Comparison of ENCODE assay signal across 22 cellular contexts in the genomic region with DNA sequence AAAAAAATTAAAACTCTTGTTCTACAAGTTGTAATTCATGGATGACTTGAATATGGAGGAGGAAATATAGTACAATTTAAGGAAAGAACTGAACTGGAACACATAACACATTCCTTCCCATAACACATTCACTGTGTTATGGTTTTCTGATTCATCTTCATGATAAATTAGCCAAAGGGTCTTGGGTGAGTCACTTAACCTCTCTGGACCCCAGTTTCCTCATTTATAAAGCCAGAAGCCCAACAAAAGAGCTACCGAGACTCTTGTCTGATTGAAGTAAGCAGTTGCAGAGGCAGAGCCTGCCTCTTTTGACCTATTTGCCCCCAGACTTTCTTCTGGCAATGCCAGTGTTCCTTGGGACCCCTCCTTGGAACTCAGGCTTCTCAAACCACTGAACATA.
DNase-seq lines count a peak whose midpoint lies in the region; ATAC-seq, FAIRE-seq and TF ChIP-seq lines count a peak whose summit lies in the region.
"Had no signal": no experiment of that assay in that cellular context is flagged by ENCODE, and none has a peak within 500 bp of the region (broad histone marks: within the 10 kb centered on the region; RNA-seq: fewer than 3 reads in every experiment).

No MANE protein-coding gene starts in this region.

- ATAC-seq in HepG2 = no peak
- ATAC-seq in HG02798 (IDR thresholded peaks at IDR 0.05; ENCODE audit: poor library complexity, unreplicated experiment) = no peak
- ATAC-seq: GM12878, Panc1 had no signal

- H3K18ac ChIP-seq in mesenchymal stem cell (ENCODE audit: low read depth in 1 of 2, low read length in 2 of 2) = no peak overlapping the region

- no peak overlapping the region for H2BK5ac ChIP-seq in mesenchymal stem cell (ENCODE audit: low read depth, low read length, poor library complexity, severe bottlenecking)

- no peak overlapping the region for H2AK5ac ChIP-seq in mesenchymal stem cell (ENCODE audit: low read length, severe bottlenecking)

- TF ChIP-seq POLR2A in endothelial cell of umbilical vein (IDR thresholded peaks at IDR 0.05; ENCODE audit: low read depth, low read length) = no peak
- TF ChIP-seq POLR2A in HepG2 (IDR thresholded peaks at IDR 0.05; ENCODE audit: insufficient read depth in 1 of 2, low read depth in 2 of 2, low read length in 2 of 2) = no peak
- TF ChIP-seq POLR2A in sigmoid colon (IDR thresholded peaks at IDR 0.05) = no peak

- BruUV-seq in endothelial cell of umbilical vein (replicated peaks; lab: Mats Ljungman, UMichigan) = no TSS peak
- no TSS peak for BruUV-seq in HepG2 (replicated peaks; lab: Mats Ljungman, UMichigan)

- no peak overlapping the region for H3K23ac ChIP-seq in mesenchymal stem cell (ENCODE audit: low read length in 2 of 2)

- no peaks in the 10 kb centered on the region for H3K9me1 ChIP-seq in endothelial cell of umbilical vein (replicated peaks; ENCODE audit: control insufficient read depth, extremely low read depth, insufficient read depth, low read length)

- FAIRE-seq in endothelial cell of umbilical vein (lab: Jason Lieb, UNC) (peak; percentile 94), HepG2 (lab: Jason Lieb, UNC) (no peak)
- FAIRE-seq: D721Med, GM12878, HTR-8/SVneo had no signal

- no peak overlapping the region for H2BK15ac ChIP-seq in mesenchymal stem cell (ENCODE audit: low read depth, poor library complexity, severe bottlenecking)

- no peak for TF ChIP-seq RAD21 in HepG2 (CRISPR knock-in tag; IDR thresholded peaks at IDR 0.05)

- H4K8ac ChIP-seq in mesenchymal stem cell (ENCODE audit: low read length) = no peak overlapping the region

- peaks cover 10% of the 10 kb centered on the region for H3K4me1 ChIP-seq in endothelial cell of umbilical vein (ENCODE audit: control insufficient read depth, extremely low read depth, insufficient read depth, low read length)
- peaks cover 1% of the 10 kb centered on the region for H3K4me1 ChIP-seq in mesenchymal stem cell (ENCODE audit: control insufficient read depth, insufficient read depth, low read depth, low read length)
- no peaks in the 10 kb centered on the region for H3K4me1 ChIP-seq in HepG2 (ENCODE audit: insufficient read depth, low read length)
- no peaks in the 10 kb centered on the region for H3K4me1 ChIP-seq in sigmoid colon
- H3K4me1 ChIP-seq: SJCRH30 had no signal

- H3K4me3 ChIP-seq in endothelial cell of umbilical vein (replicated peaks in 1 of 3; ENCODE audit: insufficient read depth in 1 of 3, low read depth in 1 of 3, low read length in 3 of 3) (no peak overlapping the region), mesenchymal stem cell (ENCODE audit: insufficient read depth in 1 of 2, low read depth in 1 of 2, low read length in 2 of 2) (no peak overlapping the region), HepG2 (replicated peaks in 1 of 3; ENCODE audit: insufficient read depth in 1 of 3, low read depth in 2 of 3, low read length in 3 of 3) (no peak overlapping the region), sigmoid colon (no peak overlapping the region)
- H3K4me3 ChIP-seq: GM12878, SJCRH30 had no signal

- H3K4ac ChIP-seq in mesenchymal stem cell (ENCODE audit: low read depth in 1 of 2, low read length in 2 of 2) = no peak overlapping the region

- no peaks in the 10 kb centered on the region for H3K79me2 ChIP-seq in endothelial cell of umbilical vein (ENCODE audit: control insufficient read depth, insufficient read depth, low read length)
- H3K79me2 ChIP-seq in HepG2 (ENCODE audit: insufficient read depth, low read length) = no peaks in the 10 kb centered on the region

- H3K4me2 ChIP-seq in endothelial cell of umbilical vein (ENCODE audit: insufficient read depth, low read length) (peak overlapping the region; percentile 55), mesenchymal stem cell (ENCODE audit: low read length, poor library complexity, severe bottlenecking) (no peak overlapping the region), HepG2 (ENCODE audit: low read depth, low read length) (no peak overlapping the region)

- H3K27ac ChIP-seq in endothelial cell of umbilical vein (ENCODE audit: insufficient read depth, low read depth, low read length) (no peak overlapping the region), mesenchymal stem cell (ENCODE audit: low read length, poor library complexity, severe bottlenecking) (no peak overlapping the region), HepG2 (ENCODE audit: extremely low read length, insufficient read depth, low read length) (no peak overlapping the region), sigmoid colon (no peak overlapping the region)
- H3K27ac ChIP-seq: C4-2B, SJCRH30 had no signal

- dilution Hi-C loops in endothelial cell of umbilical vein (cut with MboI; ENCODE audit: extremely low pct_ligation_motif_present, low sequenced_read_pairs) = no loop called here

- intact Hi-C loops in endothelial cell of umbilical vein (cut with micrococcal nuclease) = loop anchor here (5.0 kb wide), 1 partner anchor 123 kb away; no protein-coding TSS in a partner anchor
- intact Hi-C loops in HepG2 (cut with micrococcal nuclease; ENCODE audit: unreplicated experiment) = no loop called here
- intact Hi-C loops in sigmoid colon (cut with DNase I) = no loop called here

- in situ Hi-C loops in HepG2 (cut with HindIII; ENCODE audit: extremely low pct_ligation_motif_present, low pct_unique_long_range_greater_than_20kb) = no loop called here

- H4K20me1 ChIP-seq in endothelial cell of umbilical vein (replicated peaks; ENCODE audit: control insufficient read depth, extremely low read depth, insufficient read depth, low read length) = no peaks in the 10 kb centered on the region
- H4K20me1 ChIP-seq in HepG2 (ENCODE audit: insufficient read depth, low read length) = no peaks in the 10 kb centered on the region

- H3K9ac ChIP-seq in endothelial cell of umbilical vein (replicated peaks; ENCODE audit: extremely low read depth, insufficient read depth, low read length) = no peak overlapping the region
- no peak overlapping the region for H3K9ac ChIP-seq in mesenchymal stem cell (ENCODE audit: low read length)
- no peak overlapping the region for H3K9ac ChIP-seq in HepG2 (ENCODE audit: insufficient read depth, low read depth, low read length)

- no peak overlapping the region for H2BK120ac ChIP-seq in mesenchymal stem cell (ENCODE audit: low read depth, low read length)

- H4K91ac ChIP-seq in mesenchymal stem cell (ENCODE audit: low read length) = no peak overlapping the region

- H2BK12ac ChIP-seq in mesenchymal stem cell (ENCODE audit: low read length in 2 of 2) = no peak overlapping the region

- WGBS in mesenchymal stem cell = 9% methylated on average over 1 of the region's 1 CpG
- 0% methylated on average over 1 of the region's 1 CpG for WGBS in HepG2 (ENCODE audit: low lambda C conversion rate)
- 46 to 84% methylated on average over 1 of the region's 1 CpG for WGBS in sigmoid colon, 2 donors

- no peak overlapping the region for H3K14ac ChIP-seq in mesenchymal stem cell (ENCODE audit: low read length in 2 of 2)

- no peak overlapping the region for H2AFZ ChIP-seq in endothelial cell of umbilical vein (ENCODE audit: low read depth, low read length)
- no peak overlapping the region for H2AFZ ChIP-seq in mesenchymal stem cell (ENCODE audit: low read depth, low read length)
- no peak overlapping the region for H2AFZ ChIP-seq in HepG2 (ENCODE audit: low read length)

- TF ChIP-seq CTCF in endothelial cell of umbilical vein (IDR thresholded peaks at IDR 0.05; ENCODE audit: extremely low read depth in 1 of 2, insufficient read depth in 1 of 2, low read depth in 1 of 2, low read length in 2 of 2) = no peak
- TF ChIP-seq CTCF in HepG2 (CRISPR knock-in tag; IDR thresholded peaks at IDR 0.05) = no peak
- no peak for TF ChIP-seq CTCF in sigmoid colon (IDR thresholded peaks at IDR 0.05)

- no peaks in the 10 kb centered on the region for H3K79me1 ChIP-seq in mesenchymal stem cell (replicated peaks; ENCODE audit: low read length, poor library complexity, severe bottlenecking)

- POLR2A ChIA-PET in endothelial cell of umbilical vein (lab: Charles Lee) = no interaction called here
- POLR2A ChIA-PET in HepG2 (lab: Yijun Ruan, JAX) = no interaction called here

- TF ChIP-seq EP300 in HepG2 (IDR thresholded peaks at IDR 0.05; ENCODE audit: low read depth in 2 of 2, low read length in 2 of 2) (no peak), HepG2 (CRISPR knock-in tag; IDR thresholded peaks at IDR 0.05; ENCODE audit: borderline replicate concordance) (no peak), sigmoid colon (IDR thresholded peaks at IDR 0.05) (no peak)

- CTCF ChIA-PET in endothelial cell of umbilical vein (lab: Charles Lee) = no interaction called here
- CTCF ChIA-PET in HepG2 (lab: Yijun Ruan, JAX; ENCODE audit: low intra/inter-chr PET ratio, low total read pairs) = no interaction called here

- H3K27me3 ChIP-seq in endothelial cell of umbilical vein (ENCODE audit: control insufficient read depth in 2 of 2, insufficient read depth in 2 of 2, low read length in 2 of 2) = no peaks in the 10 kb centered on the region
- no peaks in the 10 kb centered on the region for H3K27me3 ChIP-seq in mesenchymal stem cell (ENCODE audit: control insufficient read depth in 1 of 2, insufficient read depth in 1 of 2, low read length in 2 of 2)
- no peaks in the 10 kb centered on the region for H3K27me3 ChIP-seq in HepG2 (ENCODE audit: control insufficient read depth in 1 of 2, insufficient read depth in 2 of 2, low read length in 2 of 2)
- no peaks in the 10 kb centered on the region for H3K27me3 ChIP-seq in sigmoid colon
- H3K27me3 ChIP-seq: SJCRH30 had no signal

- H3K36me3 ChIP-seq in endothelial cell of umbilical vein (ENCODE audit: control insufficient read depth in 2 of 2, extremely low read depth in 1 of 2, insufficient read depth in 2 of 2, low read length in 2 of 2) (no peaks in the 10 kb centered on the region), mesenchymal stem cell (ENCODE audit: control insufficient read depth in 1 of 2, insufficient read depth in 2 of 2, low read depth in 1 of 2, low read length in 2 of 2) (no peaks in the 10 kb centered on the region), HepG2 (replicated peaks in 1 of 2; ENCODE audit: control insufficient read depth in 1 of 2, insufficient read depth in 2 of 2, low read length in 2 of 2) (no peaks in the 10 kb centered on the region), sigmoid colon (no peaks in the 10 kb centered on the region)
- H3K36me3 ChIP-seq: SJCRH30 had no signal

- H3K9me3 ChIP-seq in endothelial cell of umbilical vein (replicated peaks; ENCODE audit: control insufficient read depth, insufficient read depth, low read length) = no peaks in the 10 kb centered on the region
- no peaks in the 10 kb centered on the region for H3K9me3 ChIP-seq in mesenchymal stem cell (ENCODE audit: control insufficient read depth, low read length)
- no peaks in the 10 kb centered on the region for H3K9me3 ChIP-seq in HepG2 (ENCODE audit: low read length)
- H3K9me3 ChIP-seq in sigmoid colon = no peaks in the 10 kb centered on the region
- H3K9me3 ChIP-seq: SJCRH30 had no signal

- DNase-seq in EL (peak; percentile 60), M059J (ENCODE audit: low read depth) (peak; percentile 57), endothelial cell of umbilical vein (ENCODE audit: low read depth, low spot score) (peak; percentile 87), mesenchymal stem cell (peak; percentile 39), HepG2 (ENCODE audit: low spot score) (no peak), GDM1 (lab: John Stamatoyannopoulos, UW) (no peak), sigmoid colon (no peak)
- DNase-seq: DMS53; H7; NCI-H1417; NCI-H187; NCI-H226; NCI-H510A treated with DMSO at 0.1 percent for 48 hours; NCI-H748 treated with DMSO at 0.1 percent for 48 hours; NK-92 treated with Interleukin-12 subunit alpha and Interleukin-12 subunit beta, amount 100 ng/mL, for 24 hours; SJCRH30 had no signal

Comparison
In these comparisons a context has a peak if more than half of its experiments do, and no peak if none do; other contexts are left out.
1. DNase-seq: peak in EL (single experiment), M059J (single experiment), endothelial cell of umbilical vein (single experiment) and mesenchymal stem cell (single experiment); none in HepG2 (single experiment), GDM1 (single experiment) and sigmoid colon (single experiment).